ENCODE assay signal across 8 cellular contexts in genomic region chr5:41903892-41904799, GRCh38. TPM values are rescaled to one million over a fixed set of nuclear protein-coding genes. Genes with fewer than 3 reads are reported as not detected.
DNase-seq lines count a peak whose midpoint lies in the region; ATAC-seq and TF ChIP-seq lines count a peak whose summit lies in the region.

Gene RIMOC1, plus strand, starts transcription at chr5:41904344. Its CDS starts 24 bp downstream, at chr5:41904368.

- no peak for TF ChIP-seq CTCF in WERI-Rb-1 (IDR thresholded peaks at IDR 0.05; ENCODE audit: low read depth, low read length)
- no peak for TF ChIP-seq CTCF in mammary epithelial cell (conservative IDR thresholded peaks at IDR 0.05 in 1 of 2, IDR thresholded peaks at IDR 0.05 in 1 of 2; ENCODE audit: extremely low read depth in 1 of 2, insufficient read depth in 1 of 2, low read depth in 1 of 2, low read length in 2 of 2)

- TSS peak; percentile 58 for BruUV-seq in mammary epithelial cell (replicated peaks; lab: Mats Ljungman, UMichigan)

- H3K4me2 ChIP-seq in mammary epithelial cell (ENCODE audit: insufficient read depth, low read depth, low read length) = peak within 1 kb of the TSS; percentile 95

- intact Hi-C loops in mammary epithelial cell (cut with micrococcal nuclease) = loop anchor here (1.0 to 10.0 kb wide), 3 partner anchors 21 to 49 kb away; partner anchors contain the start of genes FBXO4 and OXCT1

- H4K20me1 ChIP-seq in mammary epithelial cell (ENCODE audit: insufficient read depth, low read length) = no peaks in the 10 kb centered on the region

- H3K27ac ChIP-seq in WERI-Rb-1 = peak within 1 kb of the TSS; percentile 86
- peak within 1 kb of the TSS; percentile 87 for H3K27ac ChIP-seq in mammary epithelial cell (ENCODE audit: insufficient read depth, low read depth, low read length)
- peak within 1 kb of the TSS; percentile 95 for H3K27ac ChIP-seq in skeletal muscle tissue (ENCODE audit: low read depth, low read length)

- H3K9me3 ChIP-seq in WERI-Rb-1 (ENCODE audit: severe bottlenecking) (no peaks in the 10 kb centered on the region), mammary epithelial cell (replicated peaks; ENCODE audit: insufficient read depth, low read length) (no peaks in the 10 kb centered on the region), iPS-18c (ENCODE audit: control insufficient read depth, insufficient read depth, low read length) (no peaks in the 10 kb centered on the region), skeletal muscle tissue (ENCODE audit: control insufficient read depth in 3 of 3, low read length in 3 of 3) (no peaks in the 10 kb centered on the region)

- H3K27me3 ChIP-seq in WERI-Rb-1 (ENCODE audit: insufficient read depth, low read depth, severe bottlenecking) (no peaks in the 10 kb centered on the region), mammary epithelial cell (ENCODE audit: insufficient read depth, low read length) (no peaks in the 10 kb centered on the region), skeletal muscle tissue (ENCODE audit: control insufficient read depth in 3 of 3, insufficient read depth in 3 of 3, low read length in 3 of 3) (no peaks in the 10 kb centered on the region)

- H3K9ac ChIP-seq in mammary epithelial cell (ENCODE audit: insufficient read depth, low read length) (peak within 1 kb of the TSS; percentile 96), skeletal muscle tissue (ENCODE audit: low read depth in 1 of 3, low read length in 3 of 3) (peak within 1 kb of the TSS; percentile 90 to 98 (median 96))

- H3K36me3 ChIP-seq in WERI-Rb-1 (peaks cover 29% of the 10 kb centered on the region), mammary epithelial cell (ENCODE audit: insufficient read depth, low read length) (peaks cover 3% of the 10 kb centered on the region), skeletal muscle tissue (ENCODE audit: control insufficient read depth in 3 of 3, insufficient read depth in 3 of 3, low read length in 3 of 3) (peaks cover 0 to 10% (median 6%) of the 10 kb centered on the region in 3 donors)

- peak; percentile 98 for ATAC-seq in GM18873 (IDR thresholded peaks at IDR 0.05; ENCODE audit: low FRiP score, unreplicated experiment)
- peak; percentile 99 for ATAC-seq in HG03139 (IDR thresholded peaks at IDR 0.05; ENCODE audit: unreplicated experiment)

- 4% methylated on average over 31 of the region's 55 CpGs for WGBS in mammary epithelial cell (ENCODE audit: low coverage, missing lambda C conversion rate)

- H3K4me1 ChIP-seq in mammary epithelial cell (ENCODE audit: insufficient read depth, low read length) (peaks cover 17% of the 10 kb centered on the region), skeletal muscle tissue (ENCODE audit: control insufficient read depth in 3 of 3, insufficient read depth in 3 of 3, low read length in 3 of 3) (peaks cover 10 to 27% (median 22%) of the 10 kb centered on the region in 3 donors)

- CTCF ChIA-PET in mammary epithelial cell (lab: Charles Lee; ENCODE audit: low non-redundant PET) = interaction anchor here (0.6 to 0.8 kb wide), 2 partner anchors 153 to 985 kb away, joined by 3 to 5 read pairs; no protein-coding TSS in a partner anchor

- in situ Hi-C loops in ACHN (cut with HindIII; ENCODE audit: low pct_ligation_motif_present, low pct_unique_long_range_greater_than_20kb, low sequenced_read_pairs) (no loop called here), mammary epithelial cell (cut with MboI; ENCODE audit: low sequenced_read_pairs in 2 of 2) (no loop called here)

- dilution Hi-C loops in mammary epithelial cell (cut with HindIII; ENCODE audit: low sequenced_read_pairs) = no loop called here

- H3K4me3 ChIP-seq in WERI-Rb-1 (ENCODE audit: low read depth, low read length) (peak within 1 kb of the TSS; percentile 75), mammary epithelial cell (replicated peaks in 1 of 3; ENCODE audit: insufficient read depth in 1 of 3, low read depth in 2 of 3, low read length in 3 of 3) (peak within 1 kb of the TSS; percentile 82 to 97 (median 84)), iPS-18c (ENCODE audit: insufficient read depth, low read depth, low read length) (peak within 1 kb of the TSS; percentile 81), skeletal muscle tissue (ENCODE audit: low read length in 3 of 3) (peak within 1 kb of the TSS; percentile 91 to 96 (median 94))

- peaks cover 29% of the 10 kb centered on the region for H3K79me2 ChIP-seq in mammary epithelial cell (ENCODE audit: insufficient read depth, low read length)

- peak within 1 kb of the TSS; percentile 94 for H2AFZ ChIP-seq in mammary epithelial cell (ENCODE audit: low read depth, low read length)

- DNase-seq in ACHN (peak; percentile 98), NCI-H2227 (lab: John Stamatoyannopoulos, UW; ENCODE audit: unreplicated experiment) (peak; percentile 100), WERI-Rb-1 (peak; percentile 99), mammary epithelial cell (peak; percentile 99)

RNA-seq across cellular contexts. Expression of gene RIMOC1, which starts in this region (rescaled TPM):
- 10 to 100 TPM; 16.7 to 31.5 TPM for total RNA-seq in mammary epithelial cell
- 11.2 TPM for polyA plus RNA-seq in mammary epithelial cell
- polyA minus RNA-seq in mammary epithelial cell = 16.4 TPM
- 8.4 TPM for total RNA-seq in skeletal muscle tissue

Comparison
In these comparisons a context has a peak if more than half of its experiments do, and no peak if none do; other contexts are left out.
1. Peak in every context shown above with its lines: DNase-seq, ATAC-seq, H3K4me3 ChIP-seq and H3K27ac ChIP-seq.